11 cellular contexts compared by ENCODE assay signal in genomic region chr4:157014621-157015591, GRCh38.
DNase-seq lines count a peak whose midpoint lies in the region; ATAC-seq and TF ChIP-seq lines count a peak whose summit lies in the region.
"Had no signal": no experiment of that assay in that cellular context is flagged by ENCODE, and none has a peak within 500 bp of the region (broad histone marks: within the 10 kb centered on the region; RNA-seq: fewer than 3 reads in every experiment).

No MANE protein-coding gene starts in this region.

- H3K36me3 ChIP-seq in OCI-LY3 (replicated peaks; ENCODE audit: low read depth, low read length) = no peaks in the 10 kb centered on the region
- H3K36me3 ChIP-seq: transverse colon had no signal

- peak overlapping the region; percentile 9 for H3K27ac ChIP-seq in OCI-LY3 (ENCODE audit: low read length)
- H3K27ac ChIP-seq: 22Rv1, transverse colon had no signal

- TF ChIP-seq CTCF in OCI-LY3 (IDR thresholded peaks at IDR 0.05; ENCODE audit: low read depth, low read length) = no peak

- H3K9ac ChIP-seq in OCI-LY3 (ENCODE audit: low read length) = no peak overlapping the region

- no peak overlapping the region; the same call in 1 of the 2 replicates for H2AFZ ChIP-seq in OCI-LY3 (ENCODE audit: low read depth, low read length)

- H3K4me1 ChIP-seq in OCI-LY3 (ENCODE audit: low read length) = peaks cover 17% of the 10 kb centered on the region
- H3K4me1 ChIP-seq: transverse colon had no signal

- H3K4me2 ChIP-seq in OCI-LY3 (ENCODE audit: low read length) = peak overlapping the region; percentile 65

- H3K27me3 ChIP-seq in OCI-LY3 (ENCODE audit: low read depth, low read length) = no peaks in the 10 kb centered on the region
- H3K27me3 ChIP-seq: transverse colon had no signal

- ATAC-seq in GM19452 (IDR thresholded peaks at IDR 0.05; ENCODE audit: unreplicated experiment) (no peak), HG03439 (IDR thresholded peaks at IDR 0.05; ENCODE audit: unreplicated experiment) (no peak)

- H3K4me3 ChIP-seq in OCI-LY3 (ENCODE audit: low read length) = peak overlapping the region; percentile 57
- H3K4me3 ChIP-seq: transverse colon had no signal

- H4K20me1 ChIP-seq in OCI-LY3 (ENCODE audit: insufficient read depth, low read length) = no peaks in the 10 kb centered on the region

- peak; percentile 12 for DNase-seq in SIG-M5 treated with dmso at 0.1 percent for 504 hours (lab: John Stamatoyannopoulos, UW; ENCODE audit: unreplicated experiment)
- DNase-seq in SIG-M5 (lab: John Stamatoyannopoulos, UW) = no peak
- DNase-seq in fibroblast of gingiva (ENCODE audit: low read depth) = peak; percentile 75
- peak; percentile 81 for DNase-seq in stromal cell of bone marrow (ENCODE audit: low read depth)
- no peak for DNase-seq in NCI-H748 treated with DMSO at 0.1 percent for 48 hours (lab: John Stamatoyannopoulos, UW)
- DNase-seq: stimulated activated CD4-positive, alpha-beta T cell treated with anti-CD3 and anti-CD28 coated beads, Interleukin-12 subunit alpha, Interleukin-12 subunit beta, amount 100 ng/mL, for 4 hours; transverse colon had no signal

- no peaks in the 10 kb centered on the region for H3K9me3 ChIP-seq in OCI-LY3 (ENCODE audit: insufficient read depth, low read length)
- H3K9me3 ChIP-seq: transverse colon had no signal

- no peaks in the 10 kb centered on the region for H3K79me2 ChIP-seq in OCI-LY3 (ENCODE audit: low read length)

Comparison
In these comparisons a context has a peak if more than half of its experiments do, and no peak if none do; other contexts are left out.
1. DNase-seq: peak in SIG-M5 treated with dmso at 0.1 percent for 504 hours (single experiment), fibroblast of gingiva (single experiment) and stromal cell of bone marrow (single experiment); none in SIG-M5 (single experiment) and NCI-H748 treated with DMSO at 0.1 percent for 48 hours (single experiment).